1 cellular context compared by ENCODE assay signal in the genomic region with DNA sequence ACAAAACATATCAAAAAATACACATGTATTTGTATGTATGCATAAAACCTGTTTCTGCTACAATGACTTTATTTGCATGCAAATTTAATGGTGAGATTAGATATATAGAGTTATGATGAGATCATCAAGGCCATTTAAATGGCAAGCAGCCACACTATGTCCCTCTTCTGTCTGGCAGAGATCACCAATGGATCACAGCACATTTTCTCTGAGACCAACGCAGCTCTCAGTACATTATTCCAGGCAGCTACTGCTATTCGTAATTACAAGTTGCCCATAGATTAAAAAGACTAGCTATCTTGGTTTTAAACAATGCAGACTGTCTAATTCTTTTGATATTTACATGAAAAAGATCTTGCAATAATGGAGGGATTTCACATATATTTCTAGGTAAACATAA.
TF ChIP-seq lines count a peak whose summit lies in the region.

No MANE protein-coding gene starts in this region.

TF ChIP-seq in HEK293, 187 proteins besides CTCF, POLR2A, EP300 and RAD21 (continued from another document):
- TF ChIP-seq ZNF518A (tag by site-specific recombination; conservative IDR thresholded peaks at IDR 0.05; ENCODE audit: low read depth) = no peak
- no peak for TF ChIP-seq YY2 (tag by site-specific recombination; IDR thresholded peaks at IDR 0.05)
- TF ChIP-seq ZNF169 (tag by site-specific recombination; IDR thresholded peaks at IDR 0.05) = no peak
- 0 out of 2 replicates have a peak, but pooled peaks have one; percentile 5 for TF ChIP-seq ATF2 (tag by site-specific recombination; IDR thresholded peaks at IDR 0.05; ENCODE audit: low read depth)
- TF ChIP-seq ZSCAN16 (tag by site-specific recombination; IDR thresholded peaks at IDR 0.05) = no peak
TF ChIP-seq in HEK293: peak in this region for 4.
